1 cellular context compared by ENCODE assay signal in the genomic region with DNA sequence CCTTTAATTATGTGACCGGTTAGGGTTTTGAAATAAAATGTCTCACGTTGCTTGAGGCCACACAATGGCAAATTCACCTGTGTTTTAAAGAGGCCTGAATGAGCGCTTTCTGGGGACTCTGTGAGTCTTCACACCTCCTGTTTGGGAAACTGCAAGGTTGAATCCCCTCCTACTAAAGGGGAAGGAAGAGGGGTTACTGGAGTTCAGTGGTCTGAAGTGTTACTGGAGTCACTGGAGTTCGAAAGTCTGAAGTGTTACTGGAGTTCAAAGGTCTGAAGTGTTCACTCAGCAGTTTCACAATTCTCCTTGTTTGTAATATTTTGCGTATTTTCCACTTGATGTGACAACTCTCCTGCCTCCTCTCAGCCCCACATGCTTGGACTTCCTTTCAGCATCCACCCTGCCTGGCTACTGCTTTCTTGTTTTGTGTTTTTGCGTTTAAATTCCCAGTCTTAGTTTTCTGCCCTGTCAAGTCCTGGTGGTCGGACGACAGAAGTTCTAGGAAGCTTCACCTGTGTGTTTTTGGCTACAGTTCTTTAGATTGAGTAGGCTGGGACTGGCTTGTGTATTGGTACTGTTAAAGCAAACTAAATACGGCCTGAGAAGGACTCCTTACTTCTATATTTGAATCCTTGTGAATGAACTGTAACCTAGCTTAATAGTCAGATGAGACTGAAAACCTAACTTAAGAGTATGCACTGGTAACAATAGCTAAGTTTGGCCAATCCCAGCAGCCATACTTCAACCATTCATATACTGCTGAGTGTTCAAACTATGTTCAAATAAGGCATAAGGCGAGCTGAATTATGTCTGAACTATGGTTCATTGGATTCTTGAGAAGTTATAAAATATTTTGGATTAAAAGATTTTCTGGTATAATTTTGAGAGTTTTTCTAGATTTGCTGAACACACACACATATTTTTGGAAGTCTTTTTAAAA.
TF ChIP-seq lines count a peak whose summit lies in the region.

No MANE protein-coding gene starts in this region.

TF ChIP-seq in HepG2, 621 proteins besides CTCF, POLR2A, EP300 and RAD21 (continued from another document and continues in another):
- no peak for TF ChIP-seq ARHGAP35 (CRISPR knock-in tag; IDR thresholded peaks at IDR 0.05; ENCODE audit: borderline replicate concordance)
- TF ChIP-seq ZFP62 (CRISPR knock-in tag; IDR thresholded peaks at IDR 0.05): no peak
- no peak for TF ChIP-seq ZNF775 (CRISPR knock-in tag; IDR thresholded peaks at IDR 0.05; ENCODE audit: borderline replicate concordance)
- peak; percentile 58; the same call in 1 of the 2 replicates for TF ChIP-seq CHD4 (IDR thresholded peaks at IDR 0.05; ENCODE audit: borderline replicate concordance, low read length)
- peak in 1 of 2 experiments; percentile 86; a peak in 1 of 4 replicates for TF ChIP-seq KLF16 (CRISPR knock-in tag; IDR thresholded peaks at IDR 0.05)
- no peak for TF ChIP-seq PHB2 (IDR thresholded peaks at IDR 0.05; ENCODE audit: partially characterized antibody)
- no peak for TF ChIP-seq ZBTB4 (CRISPR knock-in tag; IDR thresholded peaks at IDR 0.05; ENCODE audit: borderline replicate concordance)
- TF ChIP-seq ELF1 (CRISPR knock-in tag; IDR thresholded peaks at IDR 0.05): peak; percentile 27
- TF ChIP-seq NFE2L1 (CRISPR knock-in tag; IDR thresholded peaks at IDR 0.05; ENCODE audit: borderline replicate concordance): no peak
- TF ChIP-seq ZNF660 (CRISPR knock-in tag; IDR thresholded peaks at IDR 0.05; ENCODE audit: borderline replicate concordance, low read depth): no peak
- TF ChIP-seq CCAR2 (optimal IDR thresholded peaks at IDR 0.05; ENCODE audit: low read depth, low read length): no peak
- no peak for TF ChIP-seq FOXP1 (IDR thresholded peaks at IDR 0.05)
- TF ChIP-seq FOXP1 (CRISPR knock-in tag; IDR thresholded peaks at IDR 0.05): peak; percentile 72
- no peak for TF ChIP-seq SMAD3 (CRISPR knock-in tag; IDR thresholded peaks at IDR 0.05)
- TF ChIP-seq IRX3 (CRISPR knock-in tag; IDR thresholded peaks at IDR 0.05; ENCODE audit: borderline replicate concordance, low read depth): no peak
- TF ChIP-seq, protein P1, sequence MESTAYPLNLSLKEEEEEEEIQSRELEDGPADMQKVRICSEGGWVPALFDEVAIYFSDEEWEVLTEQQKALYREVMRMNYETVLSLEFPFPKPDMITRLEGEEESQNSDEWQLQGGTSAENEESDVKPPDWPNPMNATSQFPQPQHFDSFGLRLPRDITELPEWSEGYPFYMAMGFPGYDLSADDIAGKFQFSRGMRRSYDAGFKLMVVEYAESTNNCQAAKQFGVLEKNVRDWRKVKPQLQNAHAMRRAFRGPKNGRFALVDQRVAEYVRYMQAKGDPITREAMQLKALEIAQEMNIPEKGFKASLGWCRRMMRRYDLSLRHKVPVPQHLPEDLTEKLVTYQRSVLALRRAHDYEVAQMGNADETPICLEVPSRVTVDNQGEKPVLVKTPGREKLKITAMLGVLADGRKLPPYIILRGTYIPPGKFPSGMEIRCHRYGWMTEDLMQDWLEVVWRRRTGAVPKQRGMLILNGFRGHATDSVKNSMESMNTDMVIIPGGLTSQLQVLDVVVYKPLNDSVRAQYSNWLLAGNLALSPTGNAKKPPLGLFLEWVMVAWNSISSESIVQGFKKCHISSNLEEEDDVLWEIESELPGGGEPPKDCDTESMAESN (CRISPR knock-in tag; conservative IDR thresholded peaks at IDR 0.05): 0 out of 2 replicates have a peak, but pooled peaks have one; percentile 45
- TF ChIP-seq, protein P2, sequence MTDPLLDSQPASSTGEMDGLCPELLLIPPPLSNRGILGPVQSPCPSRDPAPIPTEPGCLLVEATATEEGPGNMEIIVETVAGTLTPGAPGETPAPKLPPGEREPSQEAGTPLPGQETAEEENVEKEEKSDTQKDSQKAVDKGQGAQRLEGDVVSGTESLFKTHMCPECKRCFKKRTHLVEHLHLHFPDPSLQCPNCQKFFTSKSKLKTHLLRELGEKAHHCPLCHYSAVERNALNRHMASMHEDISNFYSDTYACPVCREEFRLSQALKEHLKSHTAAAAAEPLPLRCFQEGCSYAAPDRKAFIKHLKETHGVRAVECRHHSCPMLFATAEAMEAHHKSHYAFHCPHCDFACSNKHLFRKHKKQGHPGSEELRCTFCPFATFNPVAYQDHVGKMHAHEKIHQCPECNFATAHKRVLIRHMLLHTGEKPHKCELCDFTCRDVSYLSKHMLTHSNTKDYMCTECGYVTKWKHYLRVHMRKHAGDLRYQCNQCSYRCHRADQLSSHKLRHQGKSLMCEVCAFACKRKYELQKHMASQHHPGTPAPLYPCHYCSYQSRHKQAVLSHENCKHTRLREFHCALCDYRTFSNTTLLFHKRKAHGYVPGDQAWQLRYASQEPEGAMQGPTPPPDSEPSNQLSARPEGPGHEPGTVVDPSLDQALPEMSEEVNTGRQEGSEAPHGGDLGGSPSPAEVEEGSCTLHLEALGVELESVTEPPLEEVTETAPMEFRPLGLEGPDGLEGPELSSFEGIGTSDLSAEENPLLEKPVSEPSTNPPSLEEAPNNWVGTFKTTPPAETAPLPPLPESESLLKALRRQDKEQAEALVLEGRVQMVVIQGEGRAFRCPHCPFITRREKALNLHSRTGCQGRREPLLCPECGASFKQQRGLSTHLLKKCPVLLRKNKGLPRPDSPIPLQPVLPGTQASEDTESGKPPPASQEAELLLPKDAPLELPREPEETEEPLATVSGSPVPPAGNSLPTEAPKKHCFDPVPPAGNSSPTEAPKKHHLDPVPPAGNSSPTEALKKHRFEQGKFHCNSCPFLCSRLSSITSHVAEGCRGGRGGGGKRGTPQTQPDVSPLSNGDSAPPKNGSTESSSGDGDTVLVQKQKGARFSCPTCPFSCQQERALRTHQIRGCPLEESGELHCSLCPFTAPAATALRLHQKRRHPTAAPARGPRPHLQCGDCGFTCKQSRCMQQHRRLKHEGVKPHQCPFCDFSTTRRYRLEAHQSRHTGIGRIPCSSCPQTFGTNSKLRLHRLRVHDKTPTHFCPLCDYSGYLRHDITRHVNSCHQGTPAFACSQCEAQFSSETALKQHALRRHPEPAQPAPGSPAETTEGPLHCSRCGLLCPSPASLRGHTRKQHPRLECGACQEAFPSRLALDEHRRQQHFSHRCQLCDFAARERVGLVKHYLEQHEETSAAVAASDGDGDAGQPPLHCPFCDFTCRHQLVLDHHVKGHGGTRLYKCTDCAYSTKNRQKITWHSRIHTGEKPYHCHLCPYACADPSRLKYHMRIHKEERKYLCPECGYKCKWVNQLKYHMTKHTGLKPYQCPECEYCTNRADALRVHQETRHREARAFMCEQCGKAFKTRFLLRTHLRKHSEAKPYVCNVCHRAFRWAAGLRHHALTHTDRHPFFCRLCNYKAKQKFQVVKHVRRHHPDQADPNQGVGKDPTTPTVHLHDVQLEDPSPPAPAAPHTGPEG (CRISPR knock-in tag; IDR thresholded peaks at IDR 0.05): no peak
- no peak; the same call in 1 of the 2 replicates for TF ChIP-seq STAG1 (CRISPR knock-in tag; IDR thresholded peaks at IDR 0.05)
- TF ChIP-seq ZBTB20 (CRISPR knock-in tag; IDR thresholded peaks at IDR 0.05; ENCODE audit: borderline replicate concordance, low read depth): peak; percentile 26; the same call in 1 of the 2 replicates
- TF ChIP-seq ZBTB44 (CRISPR knock-in tag; IDR thresholded peaks at IDR 0.05): no peak
- TF ChIP-seq HOMEZ (CRISPR knock-in tag; IDR thresholded peaks at IDR 0.05; ENCODE audit: low read depth): peak; percentile 69
- no peak for TF ChIP-seq XRCC5 (optimal IDR thresholded peaks at IDR 0.05; ENCODE audit: low read length)
- TF ChIP-seq, protein P3, sequence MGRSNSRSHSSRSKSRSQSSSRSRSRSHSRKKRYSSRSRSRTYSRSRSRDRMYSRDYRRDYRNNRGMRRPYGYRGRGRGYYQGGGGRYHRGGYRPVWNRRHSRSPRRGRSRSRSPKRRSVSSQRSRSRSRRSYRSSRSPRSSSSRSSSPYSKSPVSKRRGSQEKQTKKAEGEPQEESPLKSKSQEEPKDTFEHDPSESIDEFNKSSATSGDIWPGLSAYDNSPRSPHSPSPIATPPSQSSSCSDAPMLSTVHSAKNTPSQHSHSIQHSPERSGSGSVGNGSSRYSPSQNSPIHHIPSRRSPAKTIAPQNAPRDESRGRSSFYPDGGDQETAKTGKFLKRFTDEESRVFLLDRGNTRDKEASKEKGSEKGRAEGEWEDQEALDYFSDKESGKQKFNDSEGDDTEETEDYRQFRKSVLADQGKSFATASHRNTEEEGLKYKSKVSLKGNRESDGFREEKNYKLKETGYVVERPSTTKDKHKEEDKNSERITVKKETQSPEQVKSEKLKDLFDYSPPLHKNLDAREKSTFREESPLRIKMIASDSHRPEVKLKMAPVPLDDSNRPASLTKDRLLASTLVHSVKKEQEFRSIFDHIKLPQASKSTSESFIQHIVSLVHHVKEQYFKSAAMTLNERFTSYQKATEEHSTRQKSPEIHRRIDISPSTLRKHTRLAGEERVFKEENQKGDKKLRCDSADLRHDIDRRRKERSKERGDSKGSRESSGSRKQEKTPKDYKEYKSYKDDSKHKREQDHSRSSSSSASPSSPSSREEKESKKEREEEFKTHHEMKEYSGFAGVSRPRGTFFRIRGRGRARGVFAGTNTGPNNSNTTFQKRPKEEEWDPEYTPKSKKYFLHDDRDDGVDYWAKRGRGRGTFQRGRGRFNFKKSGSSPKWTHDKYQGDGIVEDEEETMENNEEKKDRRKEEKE (IDR thresholded peaks at IDR 0.05): no peak
- no peak for TF ChIP-seq SMYD3 (CRISPR knock-in tag; IDR thresholded peaks at IDR 0.05)
- TF ChIP-seq ZNF205 (CRISPR knock-in tag; IDR thresholded peaks at IDR 0.05): peak; percentile 79
- no peak for TF ChIP-seq ZNF121 (CRISPR knock-in tag; IDR thresholded peaks at IDR 0.05)
- TF ChIP-seq REL (CRISPR knock-in tag; conservative IDR thresholded peaks at IDR 0.05): no peak
- no peak for TF ChIP-seq KDM3A (CRISPR knock-in tag; IDR thresholded peaks at IDR 0.05; ENCODE audit: low read depth)
- TF ChIP-seq TRIM24 (CRISPR knock-in tag; IDR thresholded peaks at IDR 0.05): no peak
- no peak; the same call in 1 of the 2 replicates for TF ChIP-seq NFYB (CRISPR knock-in tag; IDR thresholded peaks at IDR 0.05)
- TF ChIP-seq ATRX (CRISPR knock-in tag; IDR thresholded peaks at IDR 0.05; ENCODE audit: borderline replicate concordance): no peak
- TF ChIP-seq ZFP90 (CRISPR knock-in tag; IDR thresholded peaks at IDR 0.05; ENCODE audit: borderline replicate concordance): no peak
- peak; percentile 53 for TF ChIP-seq ERF (CRISPR knock-in tag; IDR thresholded peaks at IDR 0.05)
- no peak for TF ChIP-seq ONECUT2 (CRISPR knock-in tag; IDR thresholded peaks at IDR 0.05)
- no peak for TF ChIP-seq FLYWCH1 (CRISPR knock-in tag; IDR thresholded peaks at IDR 0.05)
- TF ChIP-seq ZNF577 (CRISPR knock-in tag; IDR thresholded peaks at IDR 0.05; ENCODE audit: borderline replicate concordance, low read depth): no peak
- TF ChIP-seq STAT5B (CRISPR knock-in tag; IDR thresholded peaks at IDR 0.05): no peak
- no peak for TF ChIP-seq ZNF572 (CRISPR knock-in tag; IDR thresholded peaks at IDR 0.05)
- no peak for TF ChIP-seq ZMYM3 (CRISPR knock-in tag; IDR thresholded peaks at IDR 0.05)
- TF ChIP-seq BHLHE40 (IDR thresholded peaks at IDR 0.05; ENCODE audit: low read length): peak; percentile 57; the same call in 1 of the 2 replicates
